ENCODE assay signal across 8 cellular contexts in genomic region chr12:47715393-47715876, GRCh38. TPM values are rescaled to one million over a fixed set of nuclear protein-coding genes. Genes with fewer than 3 reads are reported as not detected.
A peak's percentile ranks its signal among the peaks of the same experiment; 100 is the strongest.
DNase-seq lines count a peak whose midpoint lies in the region; ATAC-seq and TF ChIP-seq lines count a peak whose summit lies in the region.

No MANE protein-coding gene starts in this region.

- H3K4me2 ChIP-seq in SU-DHL-6 (ENCODE audit: low read depth, low read length, poor library complexity, severe bottlenecking) = no peak overlapping the region

- CTCF ChIA-PET in HEK293T (lab: Yijun Ruan, JAX) = interaction anchor here (0.8 to 4.4 kb wide), 11 partner anchors 8 to 125 kb away, joined by 3 to 30 read pairs (median 4); partner anchors contain the start of gene RPAP3

- no peak overlapping the region for H3K27ac Mint-ChIP-seq in activated naive CD8-positive, alpha-beta T cell treated with anti-CD3 and anti-CD28 coated beads, Interleukin-2, amount 50 U/mL, for 24 hours

- H3K4me3 ChIP-seq in SU-DHL-6 (ENCODE audit: insufficient read depth, low read length, poor library complexity, severe bottlenecking) (no peak overlapping the region), left ventricle myocardium inferior (no peak overlapping the region), rectal smooth muscle tissue (ENCODE audit: low read length) (no peak overlapping the region)

- intact Hi-C loops in left ventricle myocardium inferior (cut with micrococcal nuclease) = loop anchor here (5.0 kb wide), 2 partner anchors 52 to 122 kb away; no protein-coding TSS in a partner anchor

- H3K4me1 Mint-ChIP-seq in activated naive CD8-positive, alpha-beta T cell treated with anti-CD3 and anti-CD28 coated beads, Interleukin-2, amount 50 U/mL, for 24 hours = peaks cover 30% of the 10 kb centered on the region

- H4K20me1 ChIP-seq in SU-DHL-6 (ENCODE audit: low read depth, low read length) = no peaks in the 10 kb centered on the region

- H3K4me3 Mint-ChIP-seq in activated naive CD8-positive, alpha-beta T cell treated with anti-CD3 and anti-CD28 coated beads, Interleukin-2, amount 50 U/mL, for 24 hours = no peak overlapping the region

- ATAC-seq in activated naive CD8-positive, alpha-beta T cell treated with anti-CD3 and anti-CD28 coated beads, Interleukin-2, amount 50 U/mL, for 24 hours = peak; percentile 79
- ATAC-seq in HG02840 (IDR thresholded peaks at IDR 0.05; ENCODE audit: low FRiP score, unreplicated experiment) = no peak

- H2AFZ ChIP-seq in SU-DHL-6 (ENCODE audit: low read depth, low read length, severe bottlenecking) = no peak overlapping the region

- DNase-seq in EL = peak; percentile 70
- peak; percentile 71 for DNase-seq in HEK293T (ENCODE audit: extremely low spot score)
- peak; percentile 72 for DNase-seq in NCI-H128 (lab: John Stamatoyannopoulos, UW; ENCODE audit: unreplicated experiment)
- DNase-seq in activated naive CD8-positive, alpha-beta T cell treated with anti-CD3 and anti-CD28 coated beads, Interleukin-2, amount 50 U/mL, for 24 hours = peak; percentile 81
- peak; percentile 74 for DNase-seq in left ventricle myocardium inferior

- no peaks in the 10 kb centered on the region for H3K79me2 ChIP-seq in SU-DHL-6 (ENCODE audit: insufficient read depth, low read length)

- H3K9me3 Mint-ChIP-seq in activated naive CD8-positive, alpha-beta T cell treated with anti-CD3 and anti-CD28 coated beads, Interleukin-2, amount 50 U/mL, for 24 hours = no peaks in the 10 kb centered on the region

- H3K27ac ChIP-seq in SU-DHL-6 (ENCODE audit: low read depth, low read length) = no peak overlapping the region
- peak overlapping the region; percentile 95 for H3K27ac ChIP-seq in left ventricle myocardium inferior (replicated peaks)
- H3K27ac ChIP-seq in rectal smooth muscle tissue (ENCODE audit: low read depth, low read length) = peak overlapping the region; percentile 69

- peaks cover 5% of the 10 kb centered on the region for H3K36me3 Mint-ChIP-seq in activated naive CD8-positive, alpha-beta T cell treated with anti-CD3 and anti-CD28 coated beads, Interleukin-2, amount 50 U/mL, for 24 hours (ENCODE audit: low read depth)

- H3K9me3 ChIP-seq in SU-DHL-6 (ENCODE audit: insufficient read depth, low read length) = no peaks in the 10 kb centered on the region
- H3K9me3 ChIP-seq in left ventricle myocardium inferior (replicated peaks) = no peaks in the 10 kb centered on the region

- POLR2A ChIA-PET in HEK293T (lab: Yijun Ruan, JAX) = interaction anchor here (1.7 to 1.9 kb wide), 2 partner anchors 10 to 54 kb away, joined by 4 to 8 read pairs; partner anchors contain the start of gene RPAP3

- TF ChIP-seq CTCF in SU-DHL-6 (IDR thresholded peaks at IDR 0.05; ENCODE audit: insufficient read depth, low read length, poor library complexity, severe bottlenecking) (peak; percentile 88), left ventricle myocardium inferior (IDR thresholded peaks at IDR 0.05; ENCODE audit: borderline replicate concordance) (peak; percentile 83)

- H3K27me3 Mint-ChIP-seq in activated naive CD8-positive, alpha-beta T cell treated with anti-CD3 and anti-CD28 coated beads, Interleukin-2, amount 50 U/mL, for 24 hours = no peaks in the 10 kb centered on the region

- H3K27me3 ChIP-seq in SU-DHL-6 (ENCODE audit: low read length) (no peaks in the 10 kb centered on the region), left ventricle myocardium inferior (ENCODE audit: low read depth) (no peaks in the 10 kb centered on the region), rectal smooth muscle tissue (ENCODE audit: control insufficient read depth, insufficient read depth, low read length) (no peaks in the 10 kb centered on the region)

- H3K9me2 ChIP-seq in SU-DHL-6 (replicated peaks; ENCODE audit: insufficient read depth, low read length) = no peaks in the 10 kb centered on the region

- H3K9ac ChIP-seq in SU-DHL-6 (ENCODE audit: low read length) = no peak overlapping the region
- no peak overlapping the region for H3K9ac ChIP-seq in rectal smooth muscle tissue (ENCODE audit: low read length)

- H3K4me1 ChIP-seq in left ventricle myocardium inferior (peaks cover 48% of the 10 kb centered on the region), rectal smooth muscle tissue (ENCODE audit: control insufficient read depth, insufficient read depth, low read length) (peaks cover 22% of the 10 kb centered on the region)

- H3K36me3 ChIP-seq in SU-DHL-6 (ENCODE audit: low read length) (no peaks in the 10 kb centered on the region), left ventricle myocardium inferior (no peaks in the 10 kb centered on the region), rectal smooth muscle tissue (ENCODE audit: control insufficient read depth, insufficient read depth, low read length) (no peaks in the 10 kb centered on the region)

- no peaks in the 10 kb centered on the region for H3F3A ChIP-seq in SU-DHL-6 (ENCODE audit: insufficient read depth)

TF ChIP-seq in HEK293T, 16 proteins besides CTCF, POLR2A, EP300 and RAD21:
- no peak for TF ChIP-seq SUZ12 (IDR thresholded peaks at IDR 0.05)
- TF ChIP-seq SP1 (IDR thresholded peaks at IDR 0.05) = no peak
- TF ChIP-seq NFRKB (IDR thresholded peaks at IDR 0.05) = no peak
- no peak for TF ChIP-seq FOXM1 (IDR thresholded peaks at IDR 0.05; ENCODE audit: borderline replicate concordance)
- TF ChIP-seq ARNT (IDR thresholded peaks at IDR 0.05) = no peak
- no peak for TF ChIP-seq BHLHE40 (IDR thresholded peaks at IDR 0.05; ENCODE audit: borderline replicate concordance)
- no peak for TF ChIP-seq FOXA1 (IDR thresholded peaks at IDR 0.05)
- no peak for TF ChIP-seq PKNOX1 (IDR thresholded peaks at IDR 0.05)
- TF ChIP-seq TARDBP (IDR thresholded peaks at IDR 0.05) = no peak
- TF ChIP-seq HDGF (IDR thresholded peaks at IDR 0.05; ENCODE audit: borderline replicate concordance) = no peak

RNA-seq across cellular contexts. Expression of gene RPAP3, which starts 9.6 kb away (rescaled TPM):
- total RNA-seq in left ventricle myocardium inferior = 24.2 TPM

RNA-seq across cellular contexts. Expression of gene ENDOU, which starts 9.9 kb away (rescaled TPM):
- 0.49 TPM for total RNA-seq in left ventricle myocardium inferior

RNA-seq across cellular contexts. Expression of gene RAPGEF3, which starts 43.2 kb away (rescaled TPM):
- 34.8 TPM for total RNA-seq in left ventricle myocardium inferior

RNA-seq across cellular contexts. Expression of gene SLC48A1, which starts 57.6 kb away (rescaled TPM):
- 25.3 TPM for total RNA-seq in left ventricle myocardium inferior
